20 cellular contexts compared by ENCODE assay signal in genomic region chr9:92846662-92847145, GRCh38.
"Had no signal": no experiment of that assay in that cellular context is flagged by ENCODE, and none has a peak within 500 bp of the region (broad histone marks: within the 10 kb centered on the region; RNA-seq: fewer than 3 reads in every experiment).

No MANE protein-coding gene starts in this region.

- ATAC-seq: activated CD8-positive, alpha-beta T cell treated with anti-CD3 and anti-CD28 coated beads, Interleukin-2, amount 10 ng/mL, durations not matched to agents 7 days and 5 days; effector memory CD8-positive, alpha-beta T cell; foreskin keratinocyte; psoas muscle; WTC11 had no signal

- H3K9me3 ChIP-seq: thyroid gland had no signal

- H3K27me3 ChIP-seq: foreskin keratinocyte, sigmoid colon, thyroid gland had no signal

- H3K27ac Mint-ChIP-seq: activated CD8-positive, alpha-beta T cell treated with anti-CD3 and anti-CD28 coated beads, Interleukin-2, amount 10 ng/mL, durations not matched to agents 7 days and 5 days; activated naive CD4-positive, alpha-beta T cell treated with anti-CD3 and anti-CD28 coated beads for 36 hours; effector memory CD8-positive, alpha-beta T cell; nephron progenitor cell; stimulated activated naive CD8-positive, alpha-beta T cell treated with anti-CD3 and anti-CD28 coated beads, Interleukin-15, Interleukin-2, amounts not matched to agents 100 ng/mL and 50 ng/mL, for 24 hours; WTC11 had no signal

- FAIRE-seq: islet of Langerhans, urothelium cell line had no signal

- H3K27me3 Mint-ChIP-seq: effector memory CD8-positive, alpha-beta T cell; stimulated activated naive CD8-positive, alpha-beta T cell treated with anti-CD3 and anti-CD28 coated beads, Interleukin-15, Interleukin-2, amounts not matched to agents 100 ng/mL and 50 ng/mL, for 24 hours had no signal

- DNase-seq: activated CD4-positive, alpha-beta T cell treated with anti-CD3 and anti-CD28 coated beads for 48 hours; activated CD8-positive, alpha-beta memory T cell treated with anti-CD3 and anti-CD28 coated beads, Interleukin-2, amount 50 U/mL, for 48 hours; activated CD8-positive, alpha-beta T cell treated with anti-CD3 and anti-CD28 coated beads, Interleukin-2, amount 10 ng/mL, durations not matched to agents 7 days and 5 days; activated naive CD4-positive, alpha-beta T cell treated with anti-CD3 and anti-CD28 coated beads for 36 hours; central memory CD4-positive, alpha-beta T cell; cortex of kidney; effector memory CD8-positive, alpha-beta T cell; erythroblast; head of caudate nucleus; mammary epithelial cell; nephron progenitor cell; psoas muscle; sigmoid colon; stimulated activated CD4-positive, alpha-beta T cell treated with anti-CD3 and anti-CD28 coated beads, Interleukin-4, amount 100 ng/mL, for 24 hours; thyroid gland had no signal

- H3K4me1 Mint-ChIP-seq: nephron progenitor cell, WTC11 had no signal

- H3K4me3 Mint-ChIP-seq: activated CD8-positive, alpha-beta T cell treated with anti-CD3 and anti-CD28 coated beads, Interleukin-2, amount 10 ng/mL, durations not matched to agents 7 days and 5 days; activated naive CD4-positive, alpha-beta T cell treated with anti-CD3 and anti-CD28 coated beads for 36 hours; effector memory CD8-positive, alpha-beta T cell; nephron progenitor cell; stimulated activated naive CD8-positive, alpha-beta T cell treated with anti-CD3 and anti-CD28 coated beads, Interleukin-15, Interleukin-2, amounts not matched to agents 100 ng/mL and 50 ng/mL, for 24 hours; WTC11 had no signal

- H3K4me3 ChIP-seq: psoas muscle, sigmoid colon, thyroid gland had no signal

- H3K4me1 ChIP-seq: foreskin keratinocyte, psoas muscle, sigmoid colon, thyroid gland had no signal

- H3K27ac ChIP-seq: foreskin keratinocyte, psoas muscle, sigmoid colon, thyroid gland had no signal
